Comparison of ENCODE assay signal across 28 cellular contexts in genomic region chr12:77535734-77536133, GRCh38.
"Had no signal": no experiment of that assay in that cellular context is flagged by ENCODE, and none has a peak within 500 bp of the region (broad histone marks: within the 10 kb centered on the region; RNA-seq: fewer than 3 reads in every experiment).

No MANE protein-coding gene starts in this region.

- H3K27ac ChIP-seq: brain microvascular endothelial cell, coronary artery, dorsolateral prefrontal cortex, esophagus muscularis mucosa, heart left ventricle had no signal

- DNase-seq: activated CD4-positive, alpha-beta memory T cell treated with anti-CD3 and anti-CD28 coated beads for 36 hours; activated CD4-positive, alpha-beta T cell treated with anti-CD3 and anti-CD28 coated beads for 36 hours; activated CD4-positive, alpha-beta T cell treated with anti-CD3 and anti-CD28 coated beads, Interleukin-2, amount 10 ng/mL, durations not matched to agents 24 days and 14 days; activated CD4-positive, CD25-positive, alpha-beta regulatory T cell; activated CD4-positive, CD25-positive, alpha-beta regulatory T cell treated with anti-CD3 and anti-CD28 coated beads, Interleukin-2, amount 50 U/mL, for 72 hours; activated CD8-positive, alpha-beta memory T cell treated with anti-CD3 and anti-CD28 coated beads, Interleukin-2, amount 10 ng/mL, durations not matched to agents 7 days and 5 days; activated CD8-positive, alpha-beta memory T cell treated with anti-CD3 and anti-CD28 coated beads, Interleukin-2, amount 50 U/mL, for 4 hours; activated CD8-positive, alpha-beta T cell treated with anti-CD3 and anti-CD28 coated beads, Interleukin-2, amount 10 ng/mL, durations not matched to agents 7 days and 5 days; activated effector memory CD4-positive, alpha-beta T cell treated with anti-CD3 and anti-CD28 coated beads, Interleukin-2, amount 50 U/mL, for 16 hours; activated naive CD4-positive, alpha-beta T cell treated with anti-CD3 and anti-CD28 coated beads for 36 hours; activated naive CD8-positive, alpha-beta T cell treated with anti-CD3 and anti-CD28 coated beads for 36 hours; activated naive CD8-positive, alpha-beta T cell treated with anti-CD3 and anti-CD28 coated beads, Interleukin-2, amount 50 U/mL, for 24 hours; activated T-cell treated with anti-CD3 and anti-CD28 coated beads, Interleukin-2, amount 50 U/mL, for 1 hour; activated T-cell treated with anti-CD3 and anti-CD28 coated beads, Interleukin-2, amount 50 U/mL, for 48 hours; amniotic stem cell; anterior cingulate cortex; brain microvascular endothelial cell; dorsolateral prefrontal cortex; effector memory CD4-positive, alpha-beta T cell; endodermal cell; foreskin fibroblast; glutamatergic neuron; heart left ventricle; T-helper 1 cell; T-helper 17 cell; T1000 had no signal

- H3K4me3 ChIP-seq: coronary artery, dorsolateral prefrontal cortex, esophagus muscularis mucosa, heart left ventricle had no signal

- H3K4me1 ChIP-seq: esophagus muscularis mucosa, heart left ventricle had no signal

- ATAC-seq: activated CD4-positive, alpha-beta T cell treated with anti-CD3 and anti-CD28 coated beads for 36 hours; activated CD8-positive, alpha-beta memory T cell treated with anti-CD3 and anti-CD28 coated beads, Interleukin-2, amount 10 ng/mL, durations not matched to agents 7 days and 5 days; activated CD8-positive, alpha-beta T cell treated with anti-CD3 and anti-CD28 coated beads, Interleukin-2, amount 10 ng/mL, durations not matched to agents 7 days and 5 days; activated naive CD8-positive, alpha-beta T cell treated with anti-CD3 and anti-CD28 coated beads, Interleukin-2, amount 50 U/mL, for 24 hours; heart left ventricle; T-helper 17 cell had no signal

- H3K9me3 ChIP-seq: esophagus muscularis mucosa, heart left ventricle had no signal

- H3K27me3 ChIP-seq: brain microvascular endothelial cell, dorsolateral prefrontal cortex, esophagus muscularis mucosa, heart left ventricle had no signal

- H3K36me3 ChIP-seq: brain microvascular endothelial cell, esophagus muscularis mucosa, heart left ventricle had no signal
